2 cellular contexts compared by ENCODE assay signal in the genomic region with DNA sequence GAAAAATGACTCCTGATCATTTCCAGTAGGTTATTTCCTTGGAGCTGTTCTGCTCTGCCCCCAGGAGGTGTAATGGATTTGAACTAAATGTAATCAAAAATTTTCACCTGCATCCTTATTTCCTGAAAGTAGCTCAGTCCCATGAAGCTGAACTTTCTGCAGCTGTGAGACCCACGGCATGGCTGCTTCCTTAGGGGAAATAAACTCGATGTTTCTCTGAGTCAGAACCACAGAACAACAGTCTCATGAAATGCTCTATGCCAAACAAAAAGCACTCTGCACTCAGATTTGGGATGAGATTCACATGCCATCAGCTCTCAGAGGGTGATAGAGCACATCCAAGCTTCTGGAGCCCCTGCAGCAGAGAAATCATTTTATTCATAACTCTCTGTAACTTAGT.
TF ChIP-seq lines count a peak whose summit lies in the region.

No MANE protein-coding gene starts in this region.

TF ChIP-seq in GM23338, 12 proteins besides CTCF, POLR2A, EP300 and RAD21 (continues in another document):
- no peak for TF ChIP-seq NANOG (IDR thresholded peaks at IDR 0.05; ENCODE audit: borderline replicate concordance)
- TF ChIP-seq, protein P1, sequence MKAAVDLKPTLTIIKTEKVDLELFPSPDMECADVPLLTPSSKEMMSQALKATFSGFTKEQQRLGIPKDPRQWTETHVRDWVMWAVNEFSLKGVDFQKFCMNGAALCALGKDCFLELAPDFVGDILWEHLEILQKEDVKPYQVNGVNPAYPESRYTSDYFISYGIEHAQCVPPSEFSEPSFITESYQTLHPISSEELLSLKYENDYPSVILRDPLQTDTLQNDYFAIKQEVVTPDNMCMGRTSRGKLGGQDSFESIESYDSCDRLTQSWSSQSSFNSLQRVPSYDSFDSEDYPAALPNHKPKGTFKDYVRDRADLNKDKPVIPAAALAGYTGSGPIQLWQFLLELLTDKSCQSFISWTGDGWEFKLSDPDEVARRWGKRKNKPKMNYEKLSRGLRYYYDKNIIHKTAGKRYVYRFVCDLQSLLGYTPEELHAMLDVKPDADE (IDR thresholded peaks at IDR 0.05) = no peak
- TF ChIP-seq REST (IDR thresholded peaks at IDR 0.05; ENCODE audit: unreplicated experiment) = no peak
- no peak for TF ChIP-seq STAT1 (IDR thresholded peaks at IDR 0.05; ENCODE audit: unreplicated experiment)
- TF ChIP-seq POLR2AphosphoS5 (IDR thresholded peaks at IDR 0.05; ENCODE audit: low read depth) = no peak
- TF ChIP-seq EZH2phosphoT487 (IDR thresholded peaks at IDR 0.05; ENCODE audit: unreplicated experiment) = no peak
- no peak for TF ChIP-seq CREB1 (CRISPR knock-in tag; IDR thresholded peaks at IDR 0.05; ENCODE audit: low read depth)
- TF ChIP-seq ZNF331 (CRISPR knock-in tag; IDR thresholded peaks at IDR 0.05; ENCODE audit: low read depth) = no peak
- no peak for TF ChIP-seq ZNF114 (CRISPR knock-in tag; IDR thresholded peaks at IDR 0.05)
- TF ChIP-seq JUNB (IDR thresholded peaks at IDR 0.05; ENCODE audit: unreplicated experiment) = no peak
- no peak for TF ChIP-seq EZH2 (IDR thresholded peaks at IDR 0.05; ENCODE audit: low read depth, unreplicated experiment)

TF ChIP-seq in K562, 482 proteins besides CTCF, POLR2A, EP300 and RAD21:
- TF ChIP-seq CBFB (CRISPR knock-in tag; IDR thresholded peaks at IDR 0.05) = no peak
- TF ChIP-seq, protein P2, sequence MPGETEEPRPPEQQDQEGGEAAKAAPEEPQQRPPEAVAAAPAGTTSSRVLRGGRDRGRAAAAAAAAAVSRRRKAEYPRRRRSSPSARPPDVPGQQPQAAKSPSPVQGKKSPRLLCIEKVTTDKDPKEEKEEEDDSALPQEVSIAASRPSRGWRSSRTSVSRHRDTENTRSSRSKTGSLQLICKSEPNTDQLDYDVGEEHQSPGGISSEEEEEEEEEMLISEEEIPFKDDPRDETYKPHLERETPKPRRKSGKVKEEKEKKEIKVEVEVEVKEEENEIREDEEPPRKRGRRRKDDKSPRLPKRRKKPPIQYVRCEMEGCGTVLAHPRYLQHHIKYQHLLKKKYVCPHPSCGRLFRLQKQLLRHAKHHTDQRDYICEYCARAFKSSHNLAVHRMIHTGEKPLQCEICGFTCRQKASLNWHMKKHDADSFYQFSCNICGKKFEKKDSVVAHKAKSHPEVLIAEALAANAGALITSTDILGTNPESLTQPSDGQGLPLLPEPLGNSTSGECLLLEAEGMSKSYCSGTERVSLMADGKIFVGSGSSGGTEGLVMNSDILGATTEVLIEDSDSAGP (CRISPR knock-in tag; IDR thresholded peaks at IDR 0.05) = no peak
- TF ChIP-seq SMARCC2 (IDR thresholded peaks at IDR 0.05; ENCODE audit: low read depth) = no peak
- TF ChIP-seq ETV1 (tag; conservative IDR thresholded peaks at IDR 0.05; ENCODE audit: low read depth) = no peak
- TF ChIP-seq EP400 (IDR thresholded peaks at IDR 0.05) = no peak
- TF ChIP-seq LEF1 (IDR thresholded peaks at IDR 0.05) = no peak
- no peak for TF ChIP-seq FOXO4 (CRISPR knock-in tag; IDR thresholded peaks at IDR 0.05)
- TF ChIP-seq, protein P3, sequence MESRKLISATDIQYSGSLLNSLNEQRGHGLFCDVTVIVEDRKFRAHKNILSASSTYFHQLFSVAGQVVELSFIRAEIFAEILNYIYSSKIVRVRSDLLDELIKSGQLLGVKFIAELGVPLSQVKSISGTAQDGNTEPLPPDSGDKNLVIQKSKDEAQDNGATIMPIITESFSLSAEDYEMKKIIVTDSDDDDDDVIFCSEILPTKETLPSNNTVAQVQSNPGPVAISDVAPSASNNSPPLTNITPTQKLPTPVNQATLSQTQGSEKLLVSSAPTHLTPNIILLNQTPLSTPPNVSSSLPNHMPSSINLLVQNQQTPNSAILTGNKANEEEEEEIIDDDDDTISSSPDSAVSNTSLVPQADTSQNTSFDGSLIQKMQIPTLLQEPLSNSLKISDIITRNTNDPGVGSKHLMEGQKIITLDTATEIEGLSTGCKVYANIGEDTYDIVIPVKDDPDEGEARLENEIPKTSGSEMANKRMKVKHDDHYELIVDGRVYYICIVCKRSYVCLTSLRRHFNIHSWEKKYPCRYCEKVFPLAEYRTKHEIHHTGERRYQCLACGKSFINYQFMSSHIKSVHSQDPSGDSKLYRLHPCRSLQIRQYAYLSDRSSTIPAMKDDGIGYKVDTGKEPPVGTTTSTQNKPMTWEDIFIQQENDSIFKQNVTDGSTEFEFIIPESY (CRISPR knock-in tag; IDR thresholded peaks at IDR 0.05) = no peak
- TF ChIP-seq ELF4 (CRISPR knock-in tag; IDR thresholded peaks at IDR 0.05) = no peak
- no peak for TF ChIP-seq CHD2 (IDR thresholded peaks at IDR 0.05; ENCODE audit: low read depth, low read length)
- TF ChIP-seq HDGF (IDR thresholded peaks at IDR 0.05) = no peak
- no peak for TF ChIP-seq CEBPB (tag; IDR thresholded peaks at IDR 0.05)
- no peak for TF ChIP-seq DMBX1 (CRISPR knock-in tag; IDR thresholded peaks at IDR 0.05; ENCODE audit: borderline replicate concordance)
- TF ChIP-seq ZNF354B (CRISPR knock-in tag; IDR thresholded peaks at IDR 0.05) = no peak
- TF ChIP-seq RHOXF2B (CRISPR knock-in tag; conservative IDR thresholded peaks at IDR 0.05) = no peak
- no peak for TF ChIP-seq POLR3A (IDR thresholded peaks at IDR 0.05; ENCODE audit: borderline replicate concordance, extremely low read depth, insufficient read depth, insufficient read length)
- no peak for TF ChIP-seq ZBTB7A (IDR thresholded peaks at IDR 0.05; ENCODE audit: borderline replicate concordance, control insufficient read depth, low read depth, low read length)
